In genomic region chr5:132417010-132417439, GRCh38 we compare ENCODE assay signal across 9 cellular contexts. TPM values are rescaled to one million over a fixed set of nuclear protein-coding genes. Genes with fewer than 3 reads are reported as not detected.
DNase-seq lines count a peak whose midpoint lies in the region; ATAC-seq, FAIRE-seq and TF ChIP-seq lines count a peak whose summit lies in the region.
"Had no signal": no experiment of that assay in that cellular context is flagged by ENCODE, and none has a peak within 500 bp of the region (broad histone marks: within the 10 kb centered on the region; RNA-seq: fewer than 3 reads in every experiment).

No MANE protein-coding gene starts in this region.

- H3K4me1 ChIP-seq in kidney (ENCODE audit: control insufficient read depth in 1 of 2, insufficient read depth in 1 of 2, low read depth in 1 of 2, low read length in 2 of 2): peaks cover 33 to 35% of the 10 kb centered on the region in 2 donors

- H3K9ac ChIP-seq in kidney (ENCODE audit: low read length in 2 of 2): no peak overlapping the region

- POLR2A ChIA-PET in activated naive CD8-positive, alpha-beta T cell treated with anti-CD3 and anti-CD28 coated beads, Interleukin-2, amount 10 ng/mL, durations not matched to agents 7 days and 5 days (lab: Charles Lee): interaction anchor here (0.7 to 3.1 kb wide), 13 partner anchors 9 to 84 kb away, joined by 3 to 19 read pairs (median 4); partner anchors contain the start of gene IRF1

- peaks cover 76% of the 10 kb centered on the region for H3K4me1 Mint-ChIP-seq in activated naive CD8-positive, alpha-beta T cell treated with anti-CD3 and anti-CD28 coated beads, Interleukin-2, amount 10 ng/mL, durations not matched to agents 7 days and 5 days
- H3K4me1 Mint-ChIP-seq in stimulated activated memory B cell treated with anti-CD40 and anti-IgM and Interleukin-4, amounts not matched to agents 10 μg/mL and 1 μg/mL and 100 μg/mL, for 72 hours: peaks cover 96% of the 10 kb centered on the region

- H3K27ac ChIP-seq in kidney (ENCODE audit: low read depth in 2 of 2, low read length in 2 of 2): peak overlapping the region; percentile 34 to 59

- H3K36me3 Mint-ChIP-seq in activated naive CD8-positive, alpha-beta T cell treated with anti-CD3 and anti-CD28 coated beads, Interleukin-2, amount 10 ng/mL, durations not matched to agents 7 days and 5 days: peaks cover 47% of the 10 kb centered on the region
- H3K36me3 Mint-ChIP-seq in stimulated activated memory B cell treated with anti-CD40 and anti-IgM and Interleukin-4, amounts not matched to agents 10 μg/mL and 1 μg/mL and 100 μg/mL, for 72 hours: peaks cover 25% of the 10 kb centered on the region

- H3K4me3 Mint-ChIP-seq in activated naive CD8-positive, alpha-beta T cell treated with anti-CD3 and anti-CD28 coated beads, Interleukin-2, amount 10 ng/mL, durations not matched to agents 7 days and 5 days: no peak overlapping the region
- no peak overlapping the region for H3K4me3 Mint-ChIP-seq in stimulated activated memory B cell treated with anti-CD40 and anti-IgM and Interleukin-4, amounts not matched to agents 10 μg/mL and 1 μg/mL and 100 μg/mL, for 72 hours

- TF ChIP-seq CTCF in kidney (IDR thresholded peaks at IDR 0.05; ENCODE audit: borderline replicate concordance, extremely low read depth, insufficient read depth): no peak

- peak overlapping the region; percentile 67 for H3K27ac Mint-ChIP-seq in activated naive CD8-positive, alpha-beta T cell treated with anti-CD3 and anti-CD28 coated beads, Interleukin-2, amount 10 ng/mL, durations not matched to agents 7 days and 5 days
- H3K27ac Mint-ChIP-seq in stimulated activated memory B cell treated with anti-CD40 and anti-IgM and Interleukin-4, amounts not matched to agents 10 μg/mL and 1 μg/mL and 100 μg/mL, for 72 hours: peak overlapping the region; percentile 82

- FAIRE-seq in kidney (lab: Jason Lieb, UNC): no peak

- no peaks in the 10 kb centered on the region for H3K9me3 Mint-ChIP-seq in activated naive CD8-positive, alpha-beta T cell treated with anti-CD3 and anti-CD28 coated beads, Interleukin-2, amount 10 ng/mL, durations not matched to agents 7 days and 5 days
- no peaks in the 10 kb centered on the region for H3K9me3 Mint-ChIP-seq in stimulated activated memory B cell treated with anti-CD40 and anti-IgM and Interleukin-4, amounts not matched to agents 10 μg/mL and 1 μg/mL and 100 μg/mL, for 72 hours

- no peaks in the 10 kb centered on the region for H3K9me3 ChIP-seq in kidney (ENCODE audit: control insufficient read depth in 1 of 2, low read length in 2 of 2)

- ATAC-seq in activated naive CD8-positive, alpha-beta T cell treated with anti-CD3 and anti-CD28 coated beads, Interleukin-2, amount 10 ng/mL, durations not matched to agents 7 days and 5 days (ENCODE audit: low read depth): no peak
- no peak for ATAC-seq in stimulated activated memory B cell treated with anti-CD40 and anti-IgM and Interleukin-4, amounts not matched to agents 10 μg/mL and 1 μg/mL and 100 μg/mL, for 72 hours

- H3K4me3 ChIP-seq in kidney (ENCODE audit: low read length in 2 of 2): no peak overlapping the region

- no peaks in the 10 kb centered on the region for H3K27me3 Mint-ChIP-seq in activated naive CD8-positive, alpha-beta T cell treated with anti-CD3 and anti-CD28 coated beads, Interleukin-2, amount 10 ng/mL, durations not matched to agents 7 days and 5 days
- H3K27me3 Mint-ChIP-seq in stimulated activated memory B cell treated with anti-CD40 and anti-IgM and Interleukin-4, amounts not matched to agents 10 μg/mL and 1 μg/mL and 100 μg/mL, for 72 hours: no peaks in the 10 kb centered on the region

- DNase-seq in LoVo (ENCODE audit: low spot score) (peak; percentile 25), kidney (no peak), mucosa of gallbladder (ENCODE audit: low spot score) (no peak), T-helper 2 cell (no peak), KBM-7 (no peak)
- no peak for DNase-seq in activated naive CD8-positive, alpha-beta T cell treated with anti-CD3 and anti-CD28 coated beads, Interleukin-2, amount 10 ng/mL, durations not matched to agents 7 days and 5 days
- DNase-seq in activated CD8-positive, alpha-beta memory T cell treated with anti-CD3 and anti-CD28 coated beads, Interleukin-2, amount 50 U/mL, for 48 hours: no peak
- DNase-seq: stimulated activated CD8-positive, alpha-beta memory T cell treated with anti-CD3 and anti-CD28 coated beads, Interleukin-4, amount 100 ng/mL, for 48 hours had no signal

- intact Hi-C loops in kidney (cut with DNase I): no loop called here

- in situ Hi-C loops in KBM-7 (cut with MboI; ENCODE audit: low pct_unique_long_range_greater_than_20kb, low sequenced_read_pairs): no loop called here

- H3K36me3 ChIP-seq in kidney (ENCODE audit: control insufficient read depth in 1 of 2, insufficient read depth in 2 of 2, low read length in 2 of 2): no peaks in the 10 kb centered on the region

RNA-seq across cellular contexts. Expression of gene SLC22A5, which starts 47.5 kb away (rescaled TPM):
- total RNA-seq in activated naive CD8-positive, alpha-beta T cell treated with anti-CD3 and anti-CD28 coated beads, Interleukin-2, amount 10 ng/mL, durations not matched to agents 7 days and 5 days: 1 to 10 TPM; 5.1 to 6.0 TPM
- total RNA-seq in kidney (28.3 TPM), mucosa of gallbladder (27.0 TPM)
- polyA plus RNA-seq in kidney (ENCODE audit: insufficient read depth, low read depth, low replicate concordance): 36.3 TPM
